Comparison of ENCODE assay signal across 9 cellular contexts in the genomic region with DNA sequence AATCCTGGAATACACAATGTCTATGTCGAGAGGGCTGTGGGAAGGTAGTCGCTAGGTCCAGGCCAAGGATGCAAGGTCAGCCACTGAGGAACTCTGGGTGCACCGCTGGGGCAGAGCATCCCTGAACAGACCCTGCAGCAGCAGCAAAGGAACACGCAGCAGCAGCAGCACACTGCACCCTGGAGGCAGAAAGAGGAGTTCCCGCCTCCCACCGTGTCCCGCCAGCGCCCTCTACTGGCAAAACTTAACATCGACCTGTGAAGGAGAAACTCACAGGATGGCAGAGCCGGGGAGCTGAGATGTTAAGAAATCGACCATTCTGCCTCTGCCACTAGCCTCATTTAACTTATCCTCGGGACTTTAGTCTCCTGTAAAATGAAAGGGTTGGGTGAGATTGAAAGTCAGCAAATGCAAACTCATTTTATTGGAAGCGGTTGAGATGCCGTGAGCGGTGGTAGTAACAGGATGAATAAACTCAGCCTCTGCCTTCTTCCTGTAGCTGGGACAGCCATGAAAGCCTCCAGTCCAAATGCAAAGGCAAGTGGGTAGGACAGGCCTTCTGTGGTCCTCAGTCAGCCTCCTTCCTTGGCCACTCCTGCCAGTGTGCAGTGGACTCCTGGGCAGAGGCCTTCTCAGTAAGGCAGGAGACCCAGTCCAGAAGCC. TPM values are rescaled to one million over a fixed set of nuclear protein-coding genes. Genes with fewer than 3 reads are reported as not detected.
DNase-seq lines count a peak whose midpoint lies in the region; ATAC-seq, FAIRE-seq and TF ChIP-seq lines count a peak whose summit lies in the region.
"Had no signal": no experiment of that assay in that cellular context is flagged by ENCODE, and none has a peak within 500 bp of the region (broad histone marks: within the 10 kb centered on the region; RNA-seq: fewer than 3 reads in every experiment).

No MANE protein-coding gene starts in this region.

- no peaks in the 10 kb centered on the region for H3K4me1 Mint-ChIP-seq in activated CD4-positive, alpha-beta T cell treated with anti-CD3 and anti-CD28 coated beads, Interleukin-2, amount 10 ng/mL, durations not matched to agents 7 days and 5 days
- H3K4me1 Mint-ChIP-seq in progenitor cell of endocrine pancreas (ENCODE audit: low read depth), result no peaks in the 10 kb centered on the region

- peak; percentile 80 for ATAC-seq in HG03045 (IDR thresholded peaks at IDR 0.05; ENCODE audit: unreplicated experiment)

- POLR2A ChIA-PET in activated CD4-positive, alpha-beta T cell treated with anti-CD3 and anti-CD28 coated beads, Interleukin-2, amount 10 ng/mL, durations not matched to agents 7 days and 5 days (lab: Charles Lee), result no interaction called here

- no peaks in the 10 kb centered on the region for H3K36me3 ChIP-seq in uterus

- H3K4me3 ChIP-seq in uterus, result no peak overlapping the region

- H3K9me3 ChIP-seq in uterus, result no peaks in the 10 kb centered on the region

- intact Hi-C loops in uterus (cut with DNase I; ENCODE audit: low total_unique reads), result no loop called here

- H3K27me3 ChIP-seq in uterus, result no peaks in the 10 kb centered on the region

- no peaks in the 10 kb centered on the region for H3K36me3 Mint-ChIP-seq in activated CD4-positive, alpha-beta T cell treated with anti-CD3 and anti-CD28 coated beads, Interleukin-2, amount 10 ng/mL, durations not matched to agents 7 days and 5 days (ENCODE audit: low read depth)
- peaks cover 2% of the 10 kb centered on the region for H3K36me3 Mint-ChIP-seq in progenitor cell of endocrine pancreas (ENCODE audit: insufficient read depth)

- H3K27ac Mint-ChIP-seq in activated CD4-positive, alpha-beta T cell treated with anti-CD3 and anti-CD28 coated beads, Interleukin-2, amount 10 ng/mL, durations not matched to agents 7 days and 5 days, result no peak overlapping the region
- H3K27ac Mint-ChIP-seq in progenitor cell of endocrine pancreas, result no peak overlapping the region

- no peaks in the 10 kb centered on the region for H3K4me1 ChIP-seq in uterus

- FAIRE-seq in GM18507 (lab: Jason Lieb, UNC), result peak; percentile 91

- H3K4me3 Mint-ChIP-seq in activated CD4-positive, alpha-beta T cell treated with anti-CD3 and anti-CD28 coated beads, Interleukin-2, amount 10 ng/mL, durations not matched to agents 7 days and 5 days, result no peak overlapping the region
- H3K4me3 Mint-ChIP-seq in progenitor cell of endocrine pancreas (ENCODE audit: low read depth), result no peak overlapping the region

- no peak overlapping the region for H3K27ac ChIP-seq in uterus

- DNase-seq in AML-193 (lab: John Stamatoyannopoulos, UW) (peak; percentile 63), GM18507 (ENCODE audit: extremely low spot score, insufficient read length, low read depth) (peak; percentile 74), NCI-H2196 (lab: John Stamatoyannopoulos, UW; ENCODE audit: unreplicated experiment) (peak; percentile 56), fibroblast of peridontal ligament (ENCODE audit: extremely low read depth) (peak; percentile 39), progenitor cell of endocrine pancreas (ENCODE audit: low spot score, unreplicated experiment) (peak; percentile 55), uterus (no peak)
- peak; percentile 78 for DNase-seq in activated CD4-positive, alpha-beta T cell treated with anti-CD3 and anti-CD28 coated beads, Interleukin-2, amount 10 ng/mL, durations not matched to agents 7 days and 5 days

- no peak for TF ChIP-seq POLR2A in uterus (IDR thresholded peaks at IDR 0.05)

- TF ChIP-seq CTCF in progenitor cell of endocrine pancreas (IDR thresholded peaks at IDR 0.05; ENCODE audit: unreplicated experiment), result peak; percentile 85
- peak in 2 of 4 experiments; percentile 16 to 30 for TF ChIP-seq CTCF in uterus (IDR thresholded peaks at IDR 0.05)

- CTCF ChIA-PET in activated CD4-positive, alpha-beta T cell treated with anti-CD3 and anti-CD28 coated beads, Interleukin-2, amount 10 ng/mL, durations not matched to agents 7 days and 5 days (lab: Charles Lee), result interaction anchor here (0.6 to 2.3 kb wide), 8 partner anchors 9 to 135 kb away, joined by 3 to 11 read pairs (median 4); no protein-coding TSS in a partner anchor

- no peaks in the 10 kb centered on the region for H3K27me3 Mint-ChIP-seq in activated CD4-positive, alpha-beta T cell treated with anti-CD3 and anti-CD28 coated beads, Interleukin-2, amount 10 ng/mL, durations not matched to agents 7 days and 5 days
- peaks cover 3% of the 10 kb centered on the region for H3K27me3 Mint-ChIP-seq in progenitor cell of endocrine pancreas

- H3K9me3 Mint-ChIP-seq in activated CD4-positive, alpha-beta T cell treated with anti-CD3 and anti-CD28 coated beads, Interleukin-2, amount 10 ng/mL, durations not matched to agents 7 days and 5 days, result no peaks in the 10 kb centered on the region
- H3K9me3 Mint-ChIP-seq in progenitor cell of endocrine pancreas (ENCODE audit: low read depth), result peaks cover 3% of the 10 kb centered on the region

RNA-seq across cellular contexts. Expression of a gene that starts 45.6 kb away (rescaled TPM):
- total RNA-seq in activated CD4-positive, alpha-beta T cell treated with anti-CD3 and anti-CD28 coated beads, Interleukin-2, amount 10 ng/mL, durations not matched to agents 7 days and 5 days, result not detected
- not detected in 2 replicates for total RNA-seq in progenitor cell of endocrine pancreas
- total RNA-seq in uterus, result 10 to 100 TPM in 1 of 4 donors, 1 to 10 TPM in 1, under 1 TPM in 1, not detected in 1; 0.21 to 19.4 (median 2.6) TPM
- total RNA-seq: pulmonary artery endothelial cell had no signal

Comparison
In these comparisons a context has a peak if more than half of its experiments do, and no peak if none do; other contexts are left out.
1. DNase-seq: peak in AML-193 (2 of 2), GM18507 (single experiment), NCI-H2196 (single experiment), activated CD4-positive, alpha-beta T cell treated with anti-CD3 and anti-CD28 coated beads, Interleukin-2, amount 10 ng/mL, durations not matched to agents 7 days and 5 days (single experiment), fibroblast of peridontal ligament (single experiment) and progenitor cell of endocrine pancreas (single experiment); none in uterus (0 of 2).